Comparison of ENCODE assay signal across 20 cellular contexts in genomic region chr12:46676797-46677520, GRCh38.
A peak's percentile ranks its signal among the peaks of the same experiment; 100 is the strongest.
DNase-seq lines count a peak whose midpoint lies in the region; ATAC-seq, FAIRE-seq and TF ChIP-seq lines count a peak whose summit lies in the region.
"Had no signal": no experiment of that assay in that cellular context is flagged by ENCODE, and none has a peak within 500 bp of the region (broad histone marks: within the 10 kb centered on the region; RNA-seq: fewer than 3 reads in every experiment).

No MANE protein-coding gene starts in this region.

- DNase-seq in HepG2 (ENCODE audit: low spot score) (no peak), right lobe of liver (no peak), Panc1 (ENCODE audit: low read depth, low spot score) (no peak), type B pancreatic cell (ENCODE audit: extremely low spot score, unreplicated experiment) (no peak), tibial artery (no peak), dorsolateral prefrontal cortex (no peak), SIG-M5 (lab: John Stamatoyannopoulos, UW) (no peak)
- DNase-seq: activated CD4-positive, alpha-beta T cell treated with anti-CD3 and anti-CD28 coated beads, Interleukin-2, amount 50 U/mL, for 48 hours; anterior cingulate cortex; pancreas; SHP77 treated with DMSO at 0.1 percent for 48 hours; testis had no signal

- 94% methylated on average over 7 of the region's 7 CpGs for WGBS in HepG2 (ENCODE audit: low lambda C conversion rate)
- WGBS in right lobe of liver (ENCODE audit: insufficient coverage, low coverage, low lambda C conversion rate, missing lambda C conversion rate) = 89% methylated on average over 7 of the region's 7 CpGs

- CTCF ChIA-PET in HepG2 (lab: Yijun Ruan, JAX; ENCODE audit: low intra/inter-chr PET ratio, low total read pairs) (interaction anchor here (0.8 to 1.7 kb wide), 2 partner anchors 320 to 334 kb away, joined by 3 to 10 read pairs; no protein-coding TSS in a partner anchor), Panc1 (lab: Charles Lee) (no interaction called here)

- H3K4me1 ChIP-seq in HepG2 (ENCODE audit: insufficient read depth, low read length) (peaks cover 26% of the 10 kb centered on the region), right lobe of liver (no peaks in the 10 kb centered on the region), Panc1 (ENCODE audit: control insufficient read depth, insufficient read depth, low read length) (peaks cover 9% of the 10 kb centered on the region), tibial artery (peaks cover 0 to 5% (median 2%) of the 10 kb centered on the region in 4 donors)
- H3K4me1 ChIP-seq: pancreas, testis had no signal

- no peak for FAIRE-seq in HepG2 (lab: Jason Lieb, UNC)
- FAIRE-seq: GM12892, GM19239, pancreas had no signal

- H3K79me2 ChIP-seq in HepG2 (ENCODE audit: insufficient read depth, low read length) = no peaks in the 10 kb centered on the region

- no peak for TF ChIP-seq RAD21 in HepG2 (CRISPR knock-in tag; IDR thresholded peaks at IDR 0.05)

- no peaks in the 10 kb centered on the region for H3K9me3 ChIP-seq in HepG2 (ENCODE audit: low read length)
- no peaks in the 10 kb centered on the region for H3K9me3 ChIP-seq in right lobe of liver
- peaks cover 19% of the 10 kb centered on the region; the same call in 1 of the 2 replicates for H3K9me3 ChIP-seq in Panc1 (ENCODE audit: control insufficient read depth, insufficient read depth, low read depth, low read length)
- H3K9me3 ChIP-seq in tibial artery = no peaks in the 10 kb centered on the region
- H3K9me3 ChIP-seq: esophagus muscularis mucosa, pancreas, testis had no signal

- peak overlapping the region; percentile 67 for H3K27ac Mint-ChIP-seq in type B pancreatic cell
- H3K27ac Mint-ChIP-seq: CD4-positive, alpha-beta memory T cell had no signal

- H3K4me2 ChIP-seq in HepG2 (ENCODE audit: low read depth, low read length) = no peak overlapping the region

- TF ChIP-seq POLR2A in HepG2 (IDR thresholded peaks at IDR 0.05; ENCODE audit: insufficient read depth in 1 of 2, low read depth in 2 of 2, low read length in 2 of 2) (no peak), right lobe of liver (IDR thresholded peaks at IDR 0.05) (no peak)

- no TSS peak for BruUV-seq in HepG2 (replicated peaks; lab: Mats Ljungman, UMichigan)
- BruUV-seq in Panc1 (replicated peaks; lab: Mats Ljungman, UMichigan) = no TSS peak

- peak; percentile 54 for ATAC-seq in HepG2
- ATAC-seq in right lobe of liver = no peak
- ATAC-seq in Panc1 = no peak
- peak; percentile 76 for ATAC-seq in esophagus mucosa
- ATAC-seq: naive thymus-derived CD8-positive, alpha-beta T cell had no signal

- in situ Hi-C loops in HepG2 (cut with HindIII; ENCODE audit: extremely low pct_ligation_motif_present, low pct_unique_long_range_greater_than_20kb) = loop anchor here (5.0 kb wide), 2 partner anchors 255 to 325 kb away; no protein-coding TSS in a partner anchor
- in situ Hi-C loops in Panc1 (cut with HindIII; ENCODE audit: low pct_unique_long_range_greater_than_20kb, low sequenced_read_pairs) = no loop called here

- H3K36me3 Mint-ChIP-seq in type B pancreatic cell = no peaks in the 10 kb centered on the region
- H3K36me3 Mint-ChIP-seq: CD4-positive, alpha-beta memory T cell had no signal

- no peaks in the 10 kb centered on the region for H4K20me1 ChIP-seq in HepG2 (ENCODE audit: insufficient read depth, low read length)

- no peaks in the 10 kb centered on the region for H3K27me3 ChIP-seq in HepG2 (ENCODE audit: control insufficient read depth in 1 of 2, insufficient read depth in 2 of 2, low read length in 2 of 2)
- no peaks in the 10 kb centered on the region for H3K27me3 ChIP-seq in right lobe of liver
- H3K27me3 ChIP-seq in Panc1 (ENCODE audit: control insufficient read depth, insufficient read depth, low read length) = no peaks in the 10 kb centered on the region
- no peaks in the 10 kb centered on the region for H3K27me3 ChIP-seq in tibial artery
- peaks cover 0 to 4% (median 0%) of the 10 kb centered on the region in 45 donors for H3K27me3 ChIP-seq in dorsolateral prefrontal cortex
- H3K27me3 ChIP-seq: esophagus muscularis mucosa, pancreas, testis had no signal

- H3K27me3 Mint-ChIP-seq in type B pancreatic cell = no peaks in the 10 kb centered on the region
- H3K27me3 Mint-ChIP-seq: central memory CD8-positive, alpha-beta T cell; naive thymus-derived CD8-positive, alpha-beta T cell had no signal

- POLR2A ChIA-PET in HepG2 (lab: Yijun Ruan, JAX) (no interaction called here), Panc1 (lab: Charles Lee) (interaction anchor here (0.6 kb wide), 1 partner anchor 400 kb away, joined by 3 read pairs; no protein-coding TSS in a partner anchor)

- H3K36me3 ChIP-seq in HepG2 (replicated peaks in 1 of 2; ENCODE audit: control insufficient read depth in 1 of 2, insufficient read depth in 2 of 2, low read length in 2 of 2) = no peaks in the 10 kb centered on the region
- no peaks in the 10 kb centered on the region for H3K36me3 ChIP-seq in right lobe of liver
- H3K36me3 ChIP-seq in Panc1 (ENCODE audit: control insufficient read depth, insufficient read depth, low read length) = no peaks in the 10 kb centered on the region
- H3K36me3 ChIP-seq in tibial artery = no peaks in the 10 kb centered on the region
- H3K36me3 ChIP-seq: esophagus muscularis mucosa, pancreas had no signal

- no peak for TF ChIP-seq EP300 in HepG2 (IDR thresholded peaks at IDR 0.05; ENCODE audit: low read depth in 2 of 2, low read length in 2 of 2)
- no peak for TF ChIP-seq EP300 in HepG2 (CRISPR knock-in tag; IDR thresholded peaks at IDR 0.05; ENCODE audit: borderline replicate concordance)

- H3K27ac ChIP-seq in HepG2 (ENCODE audit: extremely low read length, insufficient read depth, low read length) (no peak overlapping the region), right lobe of liver (no peak overlapping the region), Panc1 (ENCODE audit: low read length) (peak overlapping the region; percentile 71), tibial artery (no peak overlapping the region), dorsolateral prefrontal cortex (no peak overlapping the region)
- H3K27ac ChIP-seq: esophagus muscularis mucosa, pancreas, testis, VCaP had no signal

- TF ChIP-seq CTCF in HepG2 (CRISPR knock-in tag; IDR thresholded peaks at IDR 0.05) (no peak), right lobe of liver (IDR thresholded peaks at IDR 0.05) (no peak), Panc1 (IDR thresholded peaks at IDR 0.05) (no peak), type B pancreatic cell (conservative IDR thresholded peaks at IDR 0.05) (no peak), tibial artery (IDR thresholded peaks at IDR 0.05) (no peak), dorsolateral prefrontal cortex (IDR thresholded peaks at IDR 0.05 in 54 of 56, conservative IDR thresholded peaks at IDR 0.05 in 2 of 56; ENCODE audit: low read depth in 1 of 56, partially characterized antibody in 56 of 56) (no peak)

- no peak overlapping the region for H3K4me3 Mint-ChIP-seq in type B pancreatic cell
- H3K4me3 Mint-ChIP-seq: CD4-positive, alpha-beta memory T cell; central memory CD8-positive, alpha-beta T cell; naive thymus-derived CD8-positive, alpha-beta T cell had no signal

- peaks cover 7% of the 10 kb centered on the region for H3K4me1 Mint-ChIP-seq in type B pancreatic cell (ENCODE audit: unreplicated experiment)
- H3K4me1 Mint-ChIP-seq: CD4-positive, alpha-beta memory T cell; central memory CD8-positive, alpha-beta T cell had no signal

- no peak overlapping the region for H3K9ac ChIP-seq in HepG2 (ENCODE audit: insufficient read depth, low read depth, low read length)

- H2AFZ ChIP-seq in HepG2 (ENCODE audit: low read length) = no peak overlapping the region

- H3K9me3 Mint-ChIP-seq in type B pancreatic cell = no peaks in the 10 kb centered on the region
- H3K9me3 Mint-ChIP-seq: CD4-positive, alpha-beta memory T cell; central memory CD8-positive, alpha-beta T cell; naive thymus-derived CD8-positive, alpha-beta T cell had no signal

- no peak overlapping the region for H3K4me3 ChIP-seq in HepG2 (replicated peaks in 1 of 3; ENCODE audit: insufficient read depth in 1 of 3, low read depth in 2 of 3, low read length in 3 of 3)
- H3K4me3 ChIP-seq in right lobe of liver = no peak overlapping the region
- no peak overlapping the region for H3K4me3 ChIP-seq in Panc1 (ENCODE audit: low read depth in 2 of 2, low read length in 2 of 2)
- no peak overlapping the region for H3K4me3 ChIP-seq in tibial artery
- H3K4me3 ChIP-seq in dorsolateral prefrontal cortex = no peak overlapping the region
- H3K4me3 ChIP-seq: esophagus muscularis mucosa, pancreas, testis had no signal

- intact Hi-C loops in HepG2 (cut with micrococcal nuclease; ENCODE audit: unreplicated experiment) = loop anchor here (1.0 to 5.0 kb wide), 7 partner anchors 150 to 335 kb away; partner anchors contain the start of genes SLC38A2 and SLC38A4
- intact Hi-C loops in right lobe of liver (cut with DNase I) = loop anchor here in 1 of 2 donors (5.0 kb wide), 1 partner anchor 255 kb away; no protein-coding TSS in a partner anchor
- intact Hi-C loops in Panc1 (cut with micrococcal nuclease; ENCODE audit: unreplicated experiment) = no loop called here
- intact Hi-C loops in tibial artery (cut with DNase I; ENCODE audit: low total_unique reads) = loop anchor here (5.0 kb wide), 1 partner anchor 255 kb away; no protein-coding TSS in a partner anchor
- intact Hi-C loops in dorsolateral prefrontal cortex (cut with DNase I) = no loop called here

TF ChIP-seq in HepG2, 621 proteins besides CTCF, POLR2A, EP300 and RAD21:
- 0 out of 2 replicates have a peak, but pooled peaks have one; percentile 6 for TF ChIP-seq ZMYM4 (CRISPR knock-in tag; IDR thresholded peaks at IDR 0.05)
- no peak for TF ChIP-seq CEBPB (IDR thresholded peaks at IDR 0.05; ENCODE audit: borderline replicate concordance, low read depth, low read length)
- no peak for TF ChIP-seq KDM6A (CRISPR knock-in tag; IDR thresholded peaks at IDR 0.05; ENCODE audit: low read depth)
- no peak for TF ChIP-seq MEIS1 (CRISPR knock-in tag; IDR thresholded peaks at IDR 0.05; ENCODE audit: borderline replicate concordance)
- TF ChIP-seq ISL2 (CRISPR knock-in tag; IDR thresholded peaks at IDR 0.05) = no peak
- no peak for TF ChIP-seq ZSCAN25 (CRISPR knock-in tag; IDR thresholded peaks at IDR 0.05)

Comparison
In these comparisons a context has a peak if more than half of its experiments do, and no peak if none do; other contexts are left out.
1. ATAC-seq: peak in HepG2 (single experiment) and esophagus mucosa (single experiment); none in right lobe of liver (0 of 4) and Panc1 (single experiment).
2. intact Hi-C loops: an anchor here in HepG2 (1.0 to 5.0 kb wide) and tibial artery (5.0 kb wide); none called in Panc1 and dorsolateral prefrontal cortex.